ENCODE assay signal across 11 cellular contexts in genomic region chr16:88628512-88628974, GRCh38. TPM values are rescaled to one million over a fixed set of nuclear protein-coding genes. Genes with fewer than 3 reads are reported as not detected.
DNase-seq lines count a peak whose midpoint lies in the region; ATAC-seq and TF ChIP-seq lines count a peak whose summit lies in the region.
"Had no signal": no experiment of that assay in that cellular context is flagged by ENCODE, and none has a peak within 500 bp of the region (broad histone marks: within the 10 kb centered on the region; RNA-seq: fewer than 3 reads in every experiment).

No MANE protein-coding gene starts in this region.

- peaks cover 0 to 4% (median 0%) of the 10 kb centered on the region in 3 donors for H3K27me3 ChIP-seq in stomach

- ATAC-seq in GM18870 (IDR thresholded peaks at IDR 0.05; ENCODE audit: unreplicated experiment): no peak
- ATAC-seq: stimulated activated effector memory CD8-positive, alpha-beta T cell treated with anti-CD3 and anti-CD28 coated beads, Interleukin-12 subunit alpha, Interleukin-12 subunit beta, amount 100 ng/mL, for 72 hours had no signal

- DNase-seq in NCI-H82 (lab: John Stamatoyannopoulos, UW) (peak; percentile 79), NCI-H82 treated with DMSO at 0.1 percent for 48 hours (lab: John Stamatoyannopoulos, UW; ENCODE audit: unreplicated experiment) (no peak), NCI-H69 (lab: John Stamatoyannopoulos, UW) (peak; percentile 12), fibroblast of mammary gland (ENCODE audit: low read depth) (no peak), progenitor cell of endocrine pancreas (ENCODE audit: low spot score, unreplicated experiment) (no peak), stomach (no peak), NCI-H2196 (lab: John Stamatoyannopoulos, UW; ENCODE audit: unreplicated experiment) (no peak)
- DNase-seq: naive thymus-derived CD8-positive, alpha-beta T cell had no signal

- no peak for TF ChIP-seq POLR2A in stomach (IDR thresholded peaks at IDR 0.05)

- H3K9me3 Mint-ChIP-seq in progenitor cell of endocrine pancreas (ENCODE audit: low read depth): no peaks in the 10 kb centered on the region
- H3K9me3 Mint-ChIP-seq: CD4-positive, alpha-beta memory T cell; naive thymus-derived CD8-positive, alpha-beta T cell; stimulated activated effector memory CD8-positive, alpha-beta T cell treated with anti-CD3 and anti-CD28 coated beads, Interleukin-12 subunit alpha, Interleukin-12 subunit beta, amount 100 ng/mL, for 72 hours had no signal

- peak; percentile 31 for TF ChIP-seq CTCF in fibroblast of mammary gland (conservative IDR thresholded peaks at IDR 0.05; ENCODE audit: control insufficient read depth, insufficient read depth, low read depth, low read length)
- TF ChIP-seq CTCF in progenitor cell of endocrine pancreas (IDR thresholded peaks at IDR 0.05; ENCODE audit: unreplicated experiment): peak; percentile 46
- TF ChIP-seq CTCF in stomach (IDR thresholded peaks at IDR 0.05): no peak

- 64 to 78% (median 66%) methylated on average over 6 to 12 of the region's 12 CpGs for WGBS in stomach, 5 donors

- H3K4me1 ChIP-seq in stomach: peaks cover 0 to 5% (median 4%) of the 10 kb centered on the region in 4 donors

- H3K27me3 Mint-ChIP-seq in progenitor cell of endocrine pancreas: no peaks in the 10 kb centered on the region
- H3K27me3 Mint-ChIP-seq: CD4-positive, alpha-beta memory T cell; naive thymus-derived CD8-positive, alpha-beta T cell had no signal

- intact Hi-C loops in stomach (cut with DNase I; ENCODE audit: low total_unique reads): no loop called here

- no peak overlapping the region for H3K27ac Mint-ChIP-seq in progenitor cell of endocrine pancreas
- H3K27ac Mint-ChIP-seq: stimulated activated effector memory CD8-positive, alpha-beta T cell treated with anti-CD3 and anti-CD28 coated beads, Interleukin-12 subunit alpha, Interleukin-12 subunit beta, amount 100 ng/mL, for 72 hours had no signal

- no peaks in the 10 kb centered on the region for H3K9me3 ChIP-seq in stomach

- H3K4me3 ChIP-seq in fibroblast of mammary gland (ENCODE audit: control insufficient read depth, low read depth, low read length) (no peak overlapping the region), stomach (no peak overlapping the region)

- peaks cover 74 to 97% (median 94%) of the 10 kb centered on the region in 4 donors for H3K36me3 ChIP-seq in stomach

- no peak overlapping the region for H3K27ac ChIP-seq in stomach

- H3K4me3 Mint-ChIP-seq in progenitor cell of endocrine pancreas (ENCODE audit: low read depth): no peak overlapping the region
- H3K4me3 Mint-ChIP-seq: CD4-positive, alpha-beta memory T cell; naive thymus-derived CD8-positive, alpha-beta T cell; stimulated activated effector memory CD8-positive, alpha-beta T cell treated with anti-CD3 and anti-CD28 coated beads, Interleukin-12 subunit alpha, Interleukin-12 subunit beta, amount 100 ng/mL, for 72 hours had no signal

- no peaks in the 10 kb centered on the region for H3K4me1 Mint-ChIP-seq in progenitor cell of endocrine pancreas (ENCODE audit: low read depth)

- H3K36me3 Mint-ChIP-seq in progenitor cell of endocrine pancreas (ENCODE audit: insufficient read depth): peaks cover 14% of the 10 kb centered on the region

- no peak for TF ChIP-seq EP300 in stomach (IDR thresholded peaks at IDR 0.05)

RNA-seq across cellular contexts. Expression of gene IL17C, which starts 9.8 kb away (rescaled TPM):
- total RNA-seq in progenitor cell of endocrine pancreas (0.29 TPM in 2 replicates), stomach (under 1 TPM in 1 of 5 donors, not detected in 4; 0.87 TPM)
- 1 to 10 TPM in 1 of 3 donors, not detected in 2; 1.2 TPM for polyA plus RNA-seq in stomach
- polyA plus RNA-seq: CD4-positive, alpha-beta memory T cell had no signal

RNA-seq across cellular contexts. Expression of gene CYBA, which starts 22.3 kb away (rescaled TPM):
- total RNA-seq in progenitor cell of endocrine pancreas: 111 and 112 TPM in 2 replicates
- total RNA-seq in stomach: 100 to 1,000 TPM in 3 of 5 donors, 10 to 100 TPM in 2; 21.0 to 480 (median 175) TPM
- 100 to 1,000 TPM in 2 of 3 donors, 10 to 100 TPM in 1; 57.1 to 165 (median 159) TPM for polyA plus RNA-seq in stomach

RNA-seq across cellular contexts. Expression of gene MVD, which starts 34.3 kb away (rescaled TPM):
- 78.1 and 78.5 TPM in 2 replicates for total RNA-seq in progenitor cell of endocrine pancreas
- total RNA-seq in stomach: 100 to 1,000 TPM in 1 of 5 donors, 10 to 100 TPM in 3, 1 to 10 TPM in 1; 7.1 to 302 (median 32.6) TPM
- 10 to 100 TPM; 56.8 to 73.7 (median 58.8) TPM for polyA plus RNA-seq in stomach

RNA-seq across cellular contexts. Expression of gene SNAI3, which starts 57.8 kb away (rescaled TPM):
- total RNA-seq in progenitor cell of endocrine pancreas: 1.2 and 1.9 TPM in 2 replicates
- total RNA-seq in stomach: 1 to 10 TPM in 1 of 5 donors, under 1 TPM in 1, not detected in 3; 0.55 to 2.6 TPM
- 1 to 10 TPM; 1.0 to 4.2 (median 1.5) TPM for polyA plus RNA-seq in stomach

RNA-seq across cellular contexts. Expression of gene ZC3H18, which starts 58.3 kb away (rescaled TPM):
- total RNA-seq in progenitor cell of endocrine pancreas: 67.5 and 70.7 TPM in 2 replicates
- total RNA-seq in stomach: 100 to 1,000 TPM in 1 of 5 donors, 10 to 100 TPM in 4; 15.5 to 312 (median 23.9) TPM
- 10 to 100 TPM; 16.1 to 20.2 (median 16.7) TPM for polyA plus RNA-seq in stomach

Comparison
In these comparisons a context has a peak if more than half of its experiments do, and no peak if none do; other contexts are left out.
1. DNase-seq: peak in NCI-H82 (single experiment) and NCI-H69 (single experiment); none in NCI-H82 treated with DMSO at 0.1 percent for 48 hours (single experiment), fibroblast of mammary gland (single experiment), progenitor cell of endocrine pancreas (single experiment), stomach (single experiment) and NCI-H2196 (single experiment).
2. CTCF ChIP-seq: peak in fibroblast of mammary gland (single experiment) and progenitor cell of endocrine pancreas (single experiment); none in stomach (0 of 7).